Comparison of ENCODE assay signal across 28 cellular contexts in the genomic region with DNA sequence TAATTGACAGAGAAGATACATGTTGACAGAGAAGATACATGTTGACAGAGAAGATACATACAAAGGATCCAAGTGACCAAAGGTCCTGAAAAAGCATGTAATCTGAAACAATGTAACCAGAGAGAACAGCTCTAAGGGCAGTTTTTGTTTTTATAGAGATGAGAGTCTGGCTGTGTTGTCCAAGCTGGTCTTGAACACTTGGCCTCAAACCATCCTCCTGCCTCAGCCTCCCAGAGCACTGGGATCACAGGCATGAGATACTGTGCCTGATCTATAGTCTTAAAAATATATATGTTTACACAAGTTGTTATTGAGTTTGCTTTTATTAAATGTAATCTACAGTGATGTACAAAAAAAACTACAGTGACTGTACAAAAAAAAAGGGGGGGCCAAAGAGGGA. TPM values are rescaled to one million over a fixed set of nuclear protein-coding genes. Genes with fewer than 3 reads are reported as not detected.
"Had no signal": no experiment of that assay in that cellular context is flagged by ENCODE, and none has a peak within 500 bp of the region (broad histone marks: within the 10 kb centered on the region; RNA-seq: fewer than 3 reads in every experiment).

No MANE protein-coding gene starts in this region.

- H3K27me3 ChIP-seq: MG63 had no signal

- H3K27me3 Mint-ChIP-seq: activated CD4-positive, alpha-beta T cell treated with anti-CD3 and anti-CD28 coated beads for 36 hours; activated CD8-positive, alpha-beta T cell treated with anti-CD3 and anti-CD28 coated beads for 36 hours had no signal

- FAIRE-seq: bronchial epithelial cell, TTC549 had no signal

- H3K27ac Mint-ChIP-seq: activated CD4-positive, alpha-beta T cell treated with anti-CD3 and anti-CD28 coated beads for 36 hours; activated CD8-positive, alpha-beta T cell treated with anti-CD3 and anti-CD28 coated beads for 36 hours; activated T-helper 2 cell treated with anti-CD3 and anti-CD28 coated beads, Interferon-gamma antibody, Interleukin-2, Interleukin-4, amounts not matched to agents 10 μg/mL and 5 μg/mL and 100 μg/mL, durations not matched to agents 14 hours and 24 hours and 36 hours had no signal

- ATAC-seq: activated CD4-positive, alpha-beta T cell treated with anti-CD3 and anti-CD28 coated beads for 36 hours; activated CD8-positive, alpha-beta T cell treated with anti-CD3 and anti-CD28 coated beads for 36 hours had no signal

- DNase-seq: activated CD4-positive, alpha-beta T cell treated with anti-CD3 and anti-CD28 coated beads for 36 hours; activated CD4-positive, alpha-beta T cell treated with anti-CD3 and anti-CD28 coated beads, Interleukin-2, amount 50 U/mL, for 1 hour; activated CD8-positive, alpha-beta memory T cell treated with anti-CD3 and anti-CD28 coated beads, Interleukin-2, amount 50 U/mL, for 4 hours; activated CD8-positive, alpha-beta T cell treated with anti-CD3 and anti-CD28 coated beads for 36 hours; activated gamma-delta T cell treated with Interleukin-2 at 50 U/mL for 16 hours; activated naive CD4-positive, alpha-beta T cell treated with anti-CD3 and anti-CD28 coated beads, Interleukin-2, amount 50 U/mL, for 16 hours; activated T-cell treated with anti-CD3 and anti-CD28 coated beads, Interleukin-2, amount 50 U/mL, for 1 hour; aorta; central memory CD4-positive, alpha-beta T cell; MG63; MV-4-11; NCI-H1092 treated with DMSO at 0.1 percent for 48 hours; NCI-H1417 treated with DMSO at 0.1 percent for 48 hours; NCI-H1694; NCI-H2029; NCI-H2107; NCI-H2171 treated with DMSO at 0.1 percent for 48 hours; NCI-H226; NCI-H526 treated with DMSO at 0.1 percent for 48 hours; NCI-H82; SIG-M5; T-helper 2 cell; T1000 had no signal

- H3K9me3 Mint-ChIP-seq: activated CD8-positive, alpha-beta T cell treated with anti-CD3 and anti-CD28 coated beads for 36 hours; activated T-helper 2 cell treated with anti-CD3 and anti-CD28 coated beads, Interferon-gamma antibody, Interleukin-2, Interleukin-4, amounts not matched to agents 10 μg/mL and 5 μg/mL and 100 μg/mL, durations not matched to agents 14 hours and 24 hours and 36 hours had no signal

- H3K4me3 ChIP-seq: MG63 had no signal

- H3K9me3 ChIP-seq: MG63 had no signal

- H3K4me3 Mint-ChIP-seq: activated CD4-positive, alpha-beta T cell treated with anti-CD3 and anti-CD28 coated beads for 36 hours; activated CD8-positive, alpha-beta T cell treated with anti-CD3 and anti-CD28 coated beads for 36 hours had no signal

RNA-seq across cellular contexts. Expression of a gene that starts 54.6 kb away (rescaled TPM):
- total RNA-seq: activated CD8-positive, alpha-beta T cell treated with anti-CD3 and anti-CD28 coated beads for 36 hours; activated T-helper 2 cell treated with anti-CD3 and anti-CD28 coated beads, Interferon-gamma antibody, Interleukin-2, Interleukin-4, amounts not matched to agents 10 μg/mL and 5 μg/mL and 100 μg/mL, durations not matched to agents 14 hours and 24 hours and 36 hours; NCI-H460; OCI-LY7 had no signal
